14 cellular contexts compared by ENCODE assay signal in genomic region chr11:124676386-124676785, GRCh38. TPM values are rescaled to one million over a fixed set of nuclear protein-coding genes. Genes with fewer than 3 reads are reported as not detected.
DNase-seq lines count a peak whose midpoint lies in the region; ATAC-seq, FAIRE-seq and TF ChIP-seq lines count a peak whose summit lies in the region.
"Had no signal": no experiment of that assay in that cellular context is flagged by ENCODE, and none has a peak within 500 bp of the region (broad histone marks: within the 10 kb centered on the region; RNA-seq: fewer than 3 reads in every experiment).

No MANE protein-coding gene starts in this region.

- no peak overlapping the region for H2AK9ac ChIP-seq in IMR-90 (replicated peaks; ENCODE audit: low read depth, low read length, poor library complexity)

- CTCF ChIA-PET in A673 (lab: Charles Lee) = no interaction called here
- CTCF ChIA-PET in IMR-90 (lab: Yijun Ruan, JAX) = interaction anchor here (0.7 kb wide), 1 partner anchor 20 kb away, joined by 3 read pairs; no protein-coding TSS in a partner anchor
- CTCF ChIA-PET in endothelial cell of umbilical vein (lab: Charles Lee) = interaction anchor here (0.8 to 8.9 kb wide), 9 partner anchors 41 to 160 kb away, joined by 3 to 267 read pairs (median 6); partner anchors contain the start of genes ESAM and NRGN
- CTCF ChIA-PET in PC-9 (lab: Charles Lee) = no interaction called here

- peak; percentile 28 for DNase-seq in A673 (ENCODE audit: low spot score)
- DNase-seq in IMR-90 = peak; percentile 67
- peak; percentile 83 for DNase-seq in endothelial cell of umbilical vein (ENCODE audit: low read depth, low spot score)
- DNase-seq in activated T-helper 2 cell treated with anti-CD3 and anti-CD28 coated beads, Interferon-gamma antibody, Interleukin-2, Interleukin-4, amounts not matched to agents 10 μg/mL and 5 μg/mL and 100 μg/mL, durations not matched to agents 14 hours and 24 hours and 36 hours (ENCODE audit: low spot score) = no peak
- DNase-seq in PC-9 = no peak
- DNase-seq: activated CD4-positive, alpha-beta T cell treated with anti-CD3 and anti-CD28 coated beads for 48 hours; Karpas-422; NCI-H446; SHP77 had no signal

- intact Hi-C loops in A673 (cut with micrococcal nuclease; ENCODE audit: unreplicated experiment) (no loop called here), IMR-90 (cut with micrococcal nuclease) (loop anchor here (5.0 to 10.0 kb wide), 2 partner anchors 41 to 68 kb away; no protein-coding TSS in a partner anchor), endothelial cell of umbilical vein (cut with micrococcal nuclease) (loop anchor here (5.0 kb wide), 1 partner anchor 1209 kb away; no protein-coding TSS in a partner anchor), PC-9 (cut with micrococcal nuclease; ENCODE audit: unreplicated experiment) (no loop called here)
- intact Hi-C loops in activated T-helper 2 cell treated with anti-CD3 and anti-CD28 coated beads, Interferon-gamma antibody, Interleukin-2, Interleukin-4, amounts not matched to agents 10 μg/mL and 5 μg/mL and 100 μg/mL, durations not matched to agents 14 hours and 24 hours and 36 hours (cut with micrococcal nuclease) = no loop called here

- peak overlapping the region; percentile 86; the same call in 1 of the 2 replicates for H3K18ac ChIP-seq in IMR-90 (ENCODE audit: low read depth, low read length)

- peak overlapping the region; percentile 82 for H2BK120ac ChIP-seq in IMR-90 (ENCODE audit: low read depth, low read length)

- TF ChIP-seq CTCF in A673 (conservative IDR thresholded peaks at IDR 0.05; ENCODE audit: low read depth, low read length) (no peak), IMR-90 (conservative IDR thresholded peaks at IDR 0.05; ENCODE audit: low read depth, low read length) (no peak), endothelial cell of umbilical vein (IDR thresholded peaks at IDR 0.05; ENCODE audit: extremely low read depth in 1 of 2, insufficient read depth in 1 of 2, low read depth in 1 of 2, low read length in 2 of 2) (no peak), PC-9 (conservative IDR thresholded peaks at IDR 0.05) (no peak)

- H2BK20ac ChIP-seq in IMR-90 (ENCODE audit: low read depth, low read length) = peak overlapping the region; percentile 54; the same call in 1 of the 2 replicates

- no peaks in the 10 kb centered on the region for H3F3A ChIP-seq in PC-9 (ENCODE audit: insufficient read depth, low read depth)

- peak; percentile 76 for FAIRE-seq in endothelial cell of umbilical vein (lab: Jason Lieb, UNC)
- FAIRE-seq: H1 had no signal

- H3K4ac ChIP-seq in IMR-90 (ENCODE audit: low read depth, low read length) = peak overlapping the region; percentile 72; the same call in 1 of the 2 replicates

- WGBS in IMR-90 (ENCODE audit: extremely low coverage in 2 of 2, insufficient read length in 1 of 2), 2 experiments = no CpG with 5 or more reads among the region's 2 CpGs

- H4K20me1 ChIP-seq in IMR-90 (ENCODE audit: insufficient read depth, low read length) (no peaks in the 10 kb centered on the region), endothelial cell of umbilical vein (replicated peaks; ENCODE audit: control insufficient read depth, extremely low read depth, insufficient read depth, low read length) (no peaks in the 10 kb centered on the region), PC-9 (ENCODE audit: insufficient read depth) (no peaks in the 10 kb centered on the region)

- H3K4me3 ChIP-seq in A673 (ENCODE audit: low read depth, low read length, poor library complexity, severe bottlenecking) (no peak overlapping the region), IMR-90 (ENCODE audit: insufficient read depth, low read depth, low read length) (no peak overlapping the region), endothelial cell of umbilical vein (replicated peaks in 1 of 3; ENCODE audit: insufficient read depth in 1 of 3, low read depth in 1 of 3, low read length in 3 of 3) (no peak overlapping the region), mucosa of rectum (ENCODE audit: low read length in 2 of 2) (no peak overlapping the region), PC-9 (no peak overlapping the region)

- no peaks in the 10 kb centered on the region for H3K27me3 Mint-ChIP-seq in activated T-helper 2 cell treated with anti-CD3 and anti-CD28 coated beads, Interferon-gamma antibody, Interleukin-2, Interleukin-4, amounts not matched to agents 10 μg/mL and 5 μg/mL and 100 μg/mL, durations not matched to agents 14 hours and 24 hours and 36 hours (ENCODE audit: low read depth)
- H3K27me3 Mint-ChIP-seq: B cell had no signal

- H3K9me3 Mint-ChIP-seq in activated T-helper 2 cell treated with anti-CD3 and anti-CD28 coated beads, Interferon-gamma antibody, Interleukin-2, Interleukin-4, amounts not matched to agents 10 μg/mL and 5 μg/mL and 100 μg/mL, durations not matched to agents 14 hours and 24 hours and 36 hours = no peaks in the 10 kb centered on the region

- no peaks in the 10 kb centered on the region for H3K27me3 ChIP-seq in A673 (replicated peaks; ENCODE audit: insufficient read depth, low read depth, low read length, poor library complexity)
- no peaks in the 10 kb centered on the region for H3K27me3 ChIP-seq in IMR-90 (ENCODE audit: control insufficient read depth, insufficient read depth, low read length)
- H3K27me3 ChIP-seq in endothelial cell of umbilical vein (ENCODE audit: control insufficient read depth in 2 of 2, insufficient read depth in 2 of 2, low read length in 2 of 2) = no peaks in the 10 kb centered on the region
- H3K27me3 ChIP-seq in mucosa of rectum (ENCODE audit: control insufficient read depth in 2 of 2, insufficient read depth in 2 of 2, low read length in 2 of 2) = no peaks in the 10 kb centered on the region
- H3K27me3 ChIP-seq in PC-9 (ENCODE audit: insufficient read depth, low read depth) = no peaks in the 10 kb centered on the region

- H2AK5ac ChIP-seq in IMR-90 (ENCODE audit: low read depth, low read length) = no peak overlapping the region

- H2AFZ ChIP-seq in IMR-90 (replicated peaks; ENCODE audit: low read length, poor library complexity) (no peak overlapping the region), endothelial cell of umbilical vein (ENCODE audit: low read depth, low read length) (peak overlapping the region; percentile 26), PC-9 (no peak overlapping the region)

- H2BK15ac ChIP-seq in IMR-90 (ENCODE audit: low read depth, low read length) = peak overlapping the region; percentile 77; the same call in 1 of the 3 replicates

- no peak overlapping the region for H3K27ac ChIP-seq in A673 (ENCODE audit: low read depth, low read length, poor library complexity, severe bottlenecking)
- peak overlapping the region; percentile 56; the same call in 1 of the 2 replicates for H3K27ac ChIP-seq in IMR-90 (ENCODE audit: insufficient read depth, low read length)
- H3K27ac ChIP-seq in endothelial cell of umbilical vein (ENCODE audit: insufficient read depth, low read depth, low read length) = no peak overlapping the region
- H3K27ac ChIP-seq in mucosa of rectum (ENCODE audit: low read depth in 2 of 2, low read length in 2 of 2) = peak overlapping the region; percentile 45 to 77
- H3K27ac ChIP-seq in PC-9 = no peak overlapping the region

- H3K9me1 ChIP-seq in IMR-90 (ENCODE audit: insufficient read depth, low read length) = peaks cover 4% of the 10 kb centered on the region; the same call in 1 of the 2 replicates
- no peaks in the 10 kb centered on the region for H3K9me1 ChIP-seq in endothelial cell of umbilical vein (replicated peaks; ENCODE audit: control insufficient read depth, extremely low read depth, insufficient read depth, low read length)

- H3K4me1 ChIP-seq in A673 (ENCODE audit: insufficient read depth, low read length, poor library complexity, severe bottlenecking) = peaks cover 10% of the 10 kb centered on the region
- peaks cover 9% of the 10 kb centered on the region for H3K4me1 ChIP-seq in IMR-90 (ENCODE audit: control insufficient read depth, insufficient read depth, low read length)
- H3K4me1 ChIP-seq in endothelial cell of umbilical vein (ENCODE audit: control insufficient read depth, extremely low read depth, insufficient read depth, low read length) = peaks cover 26% of the 10 kb centered on the region
- H3K4me1 ChIP-seq in mucosa of rectum (ENCODE audit: control insufficient read depth in 2 of 2, insufficient read depth in 2 of 2, low read length in 2 of 2) = peaks cover 3 to 20% of the 10 kb centered on the region in 2 donors
- H3K4me1 ChIP-seq in PC-9 (replicated peaks; ENCODE audit: insufficient read depth) = peaks cover 18% of the 10 kb centered on the region

- dilution Hi-C loops in IMR-90 (cut with HindIII; ENCODE audit: low sequenced_read_pairs, unreplicated experiment) = no loop called here
- dilution Hi-C loops in endothelial cell of umbilical vein (cut with MboI; ENCODE audit: extremely low pct_ligation_motif_present, low sequenced_read_pairs) = no loop called here

- peak overlapping the region; percentile 95 for H2BK5ac ChIP-seq in IMR-90 (ENCODE audit: low read depth, low read length, poor library complexity, severe bottlenecking)

- H3K36me3 Mint-ChIP-seq in activated T-helper 2 cell treated with anti-CD3 and anti-CD28 coated beads, Interferon-gamma antibody, Interleukin-2, Interleukin-4, amounts not matched to agents 10 μg/mL and 5 μg/mL and 100 μg/mL, durations not matched to agents 14 hours and 24 hours and 36 hours (ENCODE audit: low read depth) = no peaks in the 10 kb centered on the region

- no peak for TF ChIP-seq RAD21 in IMR-90 (IDR thresholded peaks at IDR 0.05; ENCODE audit: low read length)

- H3K27ac Mint-ChIP-seq in activated T-helper 2 cell treated with anti-CD3 and anti-CD28 coated beads, Interferon-gamma antibody, Interleukin-2, Interleukin-4, amounts not matched to agents 10 μg/mL and 5 μg/mL and 100 μg/mL, durations not matched to agents 14 hours and 24 hours and 36 hours = no peak overlapping the region
- H3K27ac Mint-ChIP-seq: B cell had no signal

- peaks cover 28% of the 10 kb centered on the region for H3K4me1 Mint-ChIP-seq in activated T-helper 2 cell treated with anti-CD3 and anti-CD28 coated beads, Interferon-gamma antibody, Interleukin-2, Interleukin-4, amounts not matched to agents 10 μg/mL and 5 μg/mL and 100 μg/mL, durations not matched to agents 14 hours and 24 hours and 36 hours (ENCODE audit: low read depth)

- H4K91ac ChIP-seq in IMR-90 (ENCODE audit: insufficient read depth, low read depth, low read length) = peak overlapping the region; percentile 42

- H3K4me2 ChIP-seq in IMR-90 (ENCODE audit: low read depth, low read length) (peak overlapping the region; percentile 88; the same call in 1 of the 2 replicates), endothelial cell of umbilical vein (ENCODE audit: insufficient read depth, low read length) (peak overlapping the region; percentile 54), PC-9 (no peak overlapping the region)

- peak overlapping the region; percentile 67; the same call in 1 of the 2 replicates for H4K5ac ChIP-seq in IMR-90 (ENCODE audit: low read depth, low read length)

- no peak overlapping the region for H3K4me3 Mint-ChIP-seq in activated T-helper 2 cell treated with anti-CD3 and anti-CD28 coated beads, Interferon-gamma antibody, Interleukin-2, Interleukin-4, amounts not matched to agents 10 μg/mL and 5 μg/mL and 100 μg/mL, durations not matched to agents 14 hours and 24 hours and 36 hours (ENCODE audit: low read depth)
- H3K4me3 Mint-ChIP-seq: B cell had no signal

- H3K79me2 ChIP-seq in endothelial cell of umbilical vein (ENCODE audit: control insufficient read depth, insufficient read depth, low read length) (no peaks in the 10 kb centered on the region), PC-9 (ENCODE audit: low read depth) (peaks cover 12% of the 10 kb centered on the region)

- peak overlapping the region; percentile 82; the same call in 1 of the 2 replicates for H3K14ac ChIP-seq in IMR-90 (replicated peaks; ENCODE audit: low read depth, low read length)

- no peak overlapping the region for H3K9ac ChIP-seq in IMR-90 (ENCODE audit: low read depth, low read length)
- no peak overlapping the region for H3K9ac ChIP-seq in endothelial cell of umbilical vein (replicated peaks; ENCODE audit: extremely low read depth, insufficient read depth, low read length)
- H3K9ac ChIP-seq in mucosa of rectum (ENCODE audit: low read depth in 1 of 2, low read length in 2 of 2) = no peak overlapping the region

- BruUV-seq in A673 (replicated peaks; lab: Mats Ljungman, UMichigan) (no TSS peak), IMR-90 (replicated peaks; lab: Mats Ljungman, UMichigan) (no TSS peak), endothelial cell of umbilical vein (replicated peaks; lab: Mats Ljungman, UMichigan) (no TSS peak), PC-9 (replicated peaks; lab: Mats Ljungman, UMichigan) (no TSS peak)

- POLR2A ChIA-PET in A673 (lab: Charles Lee; ENCODE audit: low non-redundant PET) = no interaction called here
- POLR2A ChIA-PET in IMR-90 (lab: Charles Lee; ENCODE audit: unreplicated experiment) = no interaction called here
- POLR2A ChIA-PET in endothelial cell of umbilical vein (lab: Charles Lee) = no interaction called here
- POLR2A ChIA-PET in PC-9 (lab: Charles Lee; ENCODE audit: unreplicated experiment) = no interaction called here

- peak overlapping the region; percentile 76; the same call in 1 of the 2 replicates for H3K23ac ChIP-seq in IMR-90 (ENCODE audit: low read depth, low read length)

- TF ChIP-seq POLR2A in IMR-90 (IDR thresholded peaks at IDR 0.05; ENCODE audit: low read depth, low read length) (no peak), endothelial cell of umbilical vein (IDR thresholded peaks at IDR 0.05; ENCODE audit: low read depth, low read length) (no peak)

- H3K9me2 ChIP-seq in PC-9 (ENCODE audit: insufficient read depth) = no peaks in the 10 kb centered on the region

- ATAC-seq in IMR-90 (ENCODE audit: low read depth) (peak; percentile 48), GM19324 (IDR thresholded peaks at IDR 0.05; ENCODE audit: low FRiP score, unreplicated experiment) (no peak), HG03025 (IDR thresholded peaks at IDR 0.05; ENCODE audit: low FRiP score, unreplicated experiment) (no peak)

- peak overlapping the region in 1 of 2 experiments; percentile 94; a peak in 3 of 4 replicates for H4K8ac ChIP-seq in IMR-90 (ENCODE audit: low read depth in 2 of 2, low read length in 2 of 2)

- peak overlapping the region; percentile 72; the same call in 1 of the 2 replicates for H3K56ac ChIP-seq in IMR-90 (ENCODE audit: extremely low read depth, insufficient read depth, low read length)

- peaks cover 10 to 20% of the 10 kb centered on the region in 2 experiments; a peak in 3 of 4 replicates for H3K79me1 ChIP-seq in IMR-90 (ENCODE audit: low read depth in 1 of 2, low read length in 2 of 2)

- in situ Hi-C loops in IMR-90 (cut with MboI; ENCODE audit: low sequenced_read_pairs) = no loop called here

- H3K9me3 ChIP-seq in A673 (ENCODE audit: low read depth, low read length, poor library complexity, severe bottlenecking) (no peaks in the 10 kb centered on the region), IMR-90 (ENCODE audit: control insufficient read depth, insufficient read depth, low read length) (no peaks in the 10 kb centered on the region), endothelial cell of umbilical vein (replicated peaks; ENCODE audit: control insufficient read depth, insufficient read depth, low read length) (no peaks in the 10 kb centered on the region), mucosa of rectum (ENCODE audit: control insufficient read depth in 2 of 2, low read length in 2 of 2) (no peaks in the 10 kb centered on the region), PC-9 (ENCODE audit: insufficient read depth, low read depth) (no peaks in the 10 kb centered on the region)

- no peaks in the 10 kb centered on the region for H3K36me3 ChIP-seq in A673 (ENCODE audit: insufficient read depth, low read length, poor library complexity, severe bottlenecking)
- no peaks in the 10 kb centered on the region for H3K36me3 ChIP-seq in IMR-90 (ENCODE audit: control insufficient read depth, insufficient read depth, low read length)
- H3K36me3 ChIP-seq in endothelial cell of umbilical vein (ENCODE audit: control insufficient read depth in 2 of 2, extremely low read depth in 1 of 2, insufficient read depth in 2 of 2, low read length in 2 of 2) = no peaks in the 10 kb centered on the region
- no peaks in the 10 kb centered on the region for H3K36me3 ChIP-seq in mucosa of rectum (ENCODE audit: control insufficient read depth in 2 of 2, insufficient read depth in 2 of 2, low read length in 2 of 2)
- H3K36me3 ChIP-seq in PC-9 (ENCODE audit: low read depth) = no peaks in the 10 kb centered on the region

RNA-seq across cellular contexts. Expression of gene SPA17, which starts 2.7 kb away (rescaled TPM):
- total RNA-seq in A673 (2021) (22.9 and 25.8 TPM in 2 replicates), IMR-90 (2012; rRNA removed) (9.9 and 14.4 TPM in 2 replicates), endothelial cell of umbilical vein (4.7 and 6.1 TPM in 2 replicates), PC-9 (2021) (6.1 and 15.7 TPM in 2 replicates)
- polyA plus RNA-seq in IMR-90 (2012; rRNA removed) (10.6 and 11.5 TPM in 2 replicates), endothelial cell of umbilical vein (2.8 and 3.9 TPM in 2 replicates)
- 0.75 and 1.3 TPM in 2 replicates for polyA plus RNA-seq in IMR-90 (2012; cell fraction: cytosol; rRNA removed)
- polyA plus RNA-seq in IMR-90 (2012; cell fraction: nucleus; rRNA removed; ENCODE audit: low replicate concordance) = 0.21 and 3.8 TPM in 2 replicates
- polyA plus RNA-seq in endothelial cell of umbilical vein (2011; cell fraction: cytosol; rRNA removed) = 7.7 and 8.6 TPM in 2 replicates
- polyA plus RNA-seq in endothelial cell of umbilical vein (2011; cell fraction: nucleus; rRNA removed) = 3.3 and 5.8 TPM in 2 replicates
- 9.8 and 15.4 TPM in 2 replicates for polyA plus RNA-seq in endothelial cell of umbilical vein (2012)
- polyA minus RNA-seq in endothelial cell of umbilical vein = 5.3 and 6.7 TPM in 2 replicates
- 1.8 TPM for polyA minus RNA-seq in endothelial cell of umbilical vein (2011; cell fraction: cytosol; rRNA and poly(A)+ RNA removed)
- polyA minus RNA-seq in endothelial cell of umbilical vein (2011; cell fraction: nucleus; rRNA and poly(A)+ RNA removed) = 3.1 and 3.5 TPM in 2 replicates
- 2.3 and 2.9 TPM in 2 replicates for total RNA-seq in activated T-helper 2 cell treated with anti-CD3 and anti-CD28 coated beads, Interferon-gamma antibody, Interleukin-2, Interleukin-4, amounts not matched to agents 10 μg/mL and 5 μg/mL and 100 μg/mL, durations not matched to agents 14 hours and 24 hours and 36 hours

RNA-seq across cellular contexts. Expression of gene SIAE, which starts 2.8 kb away (rescaled TPM):
- total RNA-seq in A673 (2021) = 11.2 and 12.0 TPM in 2 replicates
- 3.3 and 4.7 TPM in 2 replicates for total RNA-seq in IMR-90 (2012; rRNA removed)
- polyA plus RNA-seq in IMR-90 (2012; rRNA removed) = 11.3 and 12.0 TPM in 2 replicates
- polyA plus RNA-seq in IMR-90 (2012; cell fraction: cytosol; rRNA removed) = 5.8 and 10.3 TPM in 2 replicates
- polyA plus RNA-seq in IMR-90 (2012; cell fraction: nucleus; rRNA removed; ENCODE audit: low replicate concordance) = 5.5 and 14.4 TPM in 2 replicates
- 15.1 and 16.9 TPM in 2 replicates for total RNA-seq in endothelial cell of umbilical vein
- polyA plus RNA-seq in endothelial cell of umbilical vein = 22.1 and 23.9 TPM in 2 replicates
- polyA plus RNA-seq in endothelial cell of umbilical vein (2011; cell fraction: cytosol; rRNA removed) = 18.3 TPM in 2 replicates
- 17.3 and 19.9 TPM in 2 replicates for polyA plus RNA-seq in endothelial cell of umbilical vein (2011; cell fraction: nucleus; rRNA removed)
- 24.2 and 28.2 TPM in 2 replicates for polyA plus RNA-seq in endothelial cell of umbilical vein (2012)
- polyA minus RNA-seq in endothelial cell of umbilical vein = 24.5 and 25.2 TPM in 2 replicates
- 3.2 TPM for polyA minus RNA-seq in endothelial cell of umbilical vein (2011; cell fraction: cytosol; rRNA and poly(A)+ RNA removed)
- polyA minus RNA-seq in endothelial cell of umbilical vein (2011; cell fraction: nucleus; rRNA and poly(A)+ RNA removed) = 7.5 and 8.1 TPM in 2 replicates
- total RNA-seq in activated T-helper 2 cell treated with anti-CD3 and anti-CD28 coated beads, Interferon-gamma antibody, Interleukin-2, Interleukin-4, amounts not matched to agents 10 μg/mL and 5 μg/mL and 100 μg/mL, durations not matched to agents 14 hours and 24 hours and 36 hours = 5.0 and 5.2 TPM in 2 replicates
- total RNA-seq in PC-9 (2021) = 29.2 and 37.9 TPM in 2 replicates

RNA-seq across cellular contexts. Expression of gene TBRG1, which starts 53.7 kb away (rescaled TPM):
- total RNA-seq in A673 (2021) = 37.8 and 44.4 TPM in 2 replicates
- 11.9 and 13.3 TPM in 2 replicates for total RNA-seq in IMR-90 (2012; rRNA removed)
- polyA plus RNA-seq in IMR-90 (2012; rRNA removed) = 20.2 and 23.2 TPM in 2 replicates
- 7.0 and 10.4 TPM in 2 replicates for polyA plus RNA-seq in IMR-90 (2012; cell fraction: cytosol; rRNA removed)
- 27.9 and 84.2 TPM in 2 replicates for polyA plus RNA-seq in IMR-90 (2012; cell fraction: nucleus; rRNA removed; ENCODE audit: low replicate concordance)
- total RNA-seq in endothelial cell of umbilical vein = 29.6 and 34.4 TPM in 2 replicates
- 22.4 and 24.3 TPM in 2 replicates for polyA plus RNA-seq in endothelial cell of umbilical vein
- 17.4 and 20.9 TPM in 2 replicates for polyA plus RNA-seq in endothelial cell of umbilical vein (2011; cell fraction: cytosol; rRNA removed)
- polyA plus RNA-seq in endothelial cell of umbilical vein (2011; cell fraction: nucleus; rRNA removed) = 124 and 125 TPM in 2 replicates
- 29.5 and 29.7 TPM in 2 replicates for polyA plus RNA-seq in endothelial cell of umbilical vein (2012)
- polyA minus RNA-seq in endothelial cell of umbilical vein = 23.0 and 24.4 TPM in 2 replicates
- 7.8 TPM for polyA minus RNA-seq in endothelial cell of umbilical vein (2011; cell fraction: cytosol; rRNA and poly(A)+ RNA removed)
- polyA minus RNA-seq in endothelial cell of umbilical vein (2011; cell fraction: nucleus; rRNA and poly(A)+ RNA removed) = 33.1 and 35.3 TPM in 2 replicates
- 36.1 and 37.4 TPM in 2 replicates for total RNA-seq in activated T-helper 2 cell treated with anti-CD3 and anti-CD28 coated beads, Interferon-gamma antibody, Interleukin-2, Interleukin-4, amounts not matched to agents 10 μg/mL and 5 μg/mL and 100 μg/mL, durations not matched to agents 14 hours and 24 hours and 36 hours
- 22.3 and 24.3 TPM in 2 replicates for total RNA-seq in PC-9 (2021)

Comparison
In these comparisons a context has a peak if more than half of its experiments do, and no peak if none do; other contexts are left out.
1. DNase-seq: peak in A673 (single experiment), IMR-90 (single experiment) and endothelial cell of umbilical vein (single experiment); none in activated T-helper 2 cell treated with anti-CD3 and anti-CD28 coated beads, Interferon-gamma antibody, Interleukin-2, Interleukin-4, amounts not matched to agents 10 μg/mL and 5 μg/mL and 100 μg/mL, durations not matched to agents 14 hours and 24 hours and 36 hours (single experiment) and PC-9 (0 of 2).
2. H3K27ac ChIP-seq: peak in IMR-90 (single experiment) and mucosa of rectum (2 of 2); none in A673 (single experiment), endothelial cell of umbilical vein (single experiment) and PC-9 (single experiment).
3. CTCF ChIA-PET loops: an anchor here in IMR-90 (0.7 kb wide) and endothelial cell of umbilical vein (0.8 to 8.9 kb wide); none called in A673 and PC-9.
4. intact Hi-C loops: an anchor here in IMR-90 (5.0 to 10.0 kb wide) and endothelial cell of umbilical vein (5.0 kb wide); none called in A673, activated T-helper 2 cell treated with anti-CD3 and anti-CD28 coated beads, Interferon-gamma antibody, Interleukin-2, Interleukin-4, amounts not matched to agents 10 μg/mL and 5 μg/mL and 100 μg/mL, durations not matched to agents 14 hours and 24 hours and 36 hours and PC-9.